In the genomic region with DNA sequence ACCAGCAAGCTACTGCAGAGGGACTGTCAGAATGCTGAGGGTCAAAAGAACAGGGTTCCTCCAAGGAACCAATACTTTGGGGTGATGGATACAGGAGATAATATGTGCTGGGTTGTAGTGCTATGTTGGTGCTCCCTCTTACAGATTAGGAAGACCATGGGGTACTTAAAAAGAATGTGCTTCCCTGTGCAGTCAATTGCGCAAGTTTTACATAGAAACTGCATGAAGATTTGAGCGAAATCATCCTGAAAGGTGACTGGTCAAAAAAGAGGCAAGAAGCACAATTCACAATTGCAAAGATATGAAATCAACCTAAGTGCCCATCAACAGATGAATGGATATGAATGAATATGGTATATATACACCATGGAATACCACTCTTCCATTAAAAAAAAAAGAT, we compare ENCODE assay signal across 29 cellular contexts. TPM values are rescaled to one million over a fixed set of nuclear protein-coding genes. Genes with fewer than 3 reads are reported as not detected.
DNase-seq lines count a peak whose midpoint lies in the region; ATAC-seq, FAIRE-seq and TF ChIP-seq lines count a peak whose summit lies in the region.
"Had no signal": no experiment of that assay in that cellular context is flagged by ENCODE, and none has a peak within 500 bp of the region (broad histone marks: within the 10 kb centered on the region; RNA-seq: fewer than 3 reads in every experiment).

No MANE protein-coding gene starts in this region.

- TF ChIP-seq CTCF in HepG2 (CRISPR knock-in tag; IDR thresholded peaks at IDR 0.05) (no peak), right lobe of liver (IDR thresholded peaks at IDR 0.05) (no peak), osteocyte (IDR thresholded peaks at IDR 0.05) (no peak)

- TF ChIP-seq RAD21 in HepG2 (CRISPR knock-in tag; IDR thresholded peaks at IDR 0.05), result no peak
- TF ChIP-seq RAD21 in Ishikawa (IDR thresholded peaks at IDR 0.05; ENCODE audit: low read depth), result no peak

- H3K4me3 ChIP-seq in HepG2 (replicated peaks in 1 of 3; ENCODE audit: insufficient read depth in 1 of 3, low read depth in 2 of 3, low read length in 3 of 3), result no peak overlapping the region
- H3K4me3 ChIP-seq in right lobe of liver, result no peak overlapping the region
- H3K4me3 ChIP-seq: BLaER1 had no signal

- peaks cover 27% of the 10 kb centered on the region for H3K27me3 Mint-ChIP-seq in osteocyte (ENCODE audit: unreplicated experiment)
- H3K27me3 Mint-ChIP-seq in T-helper 17 cell, result peaks cover 67% of the 10 kb centered on the region

- in situ Hi-C loops in HepG2 (cut with HindIII; ENCODE audit: extremely low pct_ligation_motif_present, low pct_unique_long_range_greater_than_20kb), result no loop called here

- H3K4me1 ChIP-seq in HepG2 (ENCODE audit: insufficient read depth, low read length) (no peaks in the 10 kb centered on the region), right lobe of liver (no peaks in the 10 kb centered on the region)
- H3K4me1 ChIP-seq: BE2C, BLaER1 had no signal

- no peaks in the 10 kb centered on the region for H4K20me1 ChIP-seq in HepG2 (ENCODE audit: insufficient read depth, low read length)
- H4K20me1 ChIP-seq: BLaER1 had no signal

- H3K36me3 Mint-ChIP-seq in osteocyte (ENCODE audit: unreplicated experiment) (no peaks in the 10 kb centered on the region), T-helper 17 cell (ENCODE audit: low read depth) (no peaks in the 10 kb centered on the region)
- H3K36me3 Mint-ChIP-seq: CD14-positive monocyte; CD4-positive, alpha-beta memory T cell; CD4-positive, CD25-positive, alpha-beta regulatory T cell had no signal

- no peak overlapping the region for H3K4me3 Mint-ChIP-seq in osteocyte (ENCODE audit: unreplicated experiment)
- no peak overlapping the region for H3K4me3 Mint-ChIP-seq in T-helper 17 cell
- H3K4me3 Mint-ChIP-seq: CD14-positive monocyte; CD4-positive, alpha-beta memory T cell; CD4-positive, CD25-positive, alpha-beta regulatory T cell; CD8-positive, alpha-beta memory T cell had no signal

- DNase-seq in HepG2 (ENCODE audit: low spot score), result no peak
- no peak for DNase-seq in right lobe of liver
- DNase-seq in osteocyte (ENCODE audit: extremely low spot score, unreplicated experiment), result peak; percentile 23
- DNase-seq in T-helper 17 cell, result no peak
- DNase-seq: 8988T; ACHN; BE2C; C1 segment of cervical spinal cord; CD4-positive, alpha-beta memory T cell; CD4-positive, CD25-positive, alpha-beta regulatory T cell; CD8-positive, alpha-beta memory T cell; COR-L47; DMS 273 treated with DMSO at 0.1 percent for 48 hours; DMS153; DMS53; DMS79; DND-41; EL; GF-D8 had no signal

- TF ChIP-seq EP300 in HepG2 (IDR thresholded peaks at IDR 0.05; ENCODE audit: low read depth in 2 of 2, low read length in 2 of 2) (no peak), HepG2 (CRISPR knock-in tag; IDR thresholded peaks at IDR 0.05; ENCODE audit: borderline replicate concordance) (no peak), Ishikawa (IDR thresholded peaks at IDR 0.05; ENCODE audit: borderline replicate concordance) (no peak)

- H3K27ac Mint-ChIP-seq in osteocyte (ENCODE audit: unreplicated experiment), result no peak overlapping the region
- no peak overlapping the region for H3K27ac Mint-ChIP-seq in T-helper 17 cell
- H3K27ac Mint-ChIP-seq: CD14-positive monocyte; CD4-positive, alpha-beta memory T cell; CD4-positive, CD25-positive, alpha-beta regulatory T cell; CD8-positive, alpha-beta memory T cell had no signal

- H3K27ac ChIP-seq in HepG2 (ENCODE audit: extremely low read length, insufficient read depth, low read length) (no peak overlapping the region), right lobe of liver (no peak overlapping the region)
- H3K27ac ChIP-seq: BLaER1 had no signal

- H3K36me3 ChIP-seq in HepG2 (replicated peaks in 1 of 2; ENCODE audit: control insufficient read depth in 1 of 2, insufficient read depth in 2 of 2, low read length in 2 of 2) (no peaks in the 10 kb centered on the region), right lobe of liver (no peaks in the 10 kb centered on the region)
- H3K36me3 ChIP-seq: BE2C, BLaER1 had no signal

- intact Hi-C loops in HepG2 (cut with micrococcal nuclease; ENCODE audit: unreplicated experiment) (no loop called here), right lobe of liver (cut with DNase I) (no loop called here)

- H3K27me3 ChIP-seq in HepG2 (ENCODE audit: control insufficient read depth in 1 of 2, insufficient read depth in 2 of 2, low read length in 2 of 2) (peaks cover 0 to 1% of the 10 kb centered on the region in 2 experiments; a peak in 2 of 5 replicates), right lobe of liver (no peaks in the 10 kb centered on the region)
- H3K27me3 ChIP-seq: BLaER1 had no signal

- WGBS in HepG2 (ENCODE audit: low lambda C conversion rate), result 95% methylated on average over 2 of the region's 2 CpGs
- 79% methylated on average over 2 of the region's 2 CpGs for WGBS in right lobe of liver (ENCODE audit: insufficient coverage, low coverage, low lambda C conversion rate, missing lambda C conversion rate)

- CTCF ChIA-PET in HepG2 (lab: Yijun Ruan, JAX; ENCODE audit: low intra/inter-chr PET ratio, low total read pairs), result no interaction called here

- ATAC-seq in HepG2 (no peak), right lobe of liver (no peak), T-helper 17 cell (no peak), GM21360 (IDR thresholded peaks at IDR 0.05; ENCODE audit: unreplicated experiment) (no peak)

- H3K4me1 Mint-ChIP-seq in osteocyte (ENCODE audit: unreplicated experiment) (peaks cover 1% of the 10 kb centered on the region), T-helper 17 cell (no peaks in the 10 kb centered on the region)
- H3K4me1 Mint-ChIP-seq: CD14-positive monocyte; CD4-positive, CD25-positive, alpha-beta regulatory T cell; CD8-positive, alpha-beta memory T cell had no signal

- TF ChIP-seq POLR2A in HepG2 (IDR thresholded peaks at IDR 0.05; ENCODE audit: insufficient read depth in 1 of 2, low read depth in 2 of 2, low read length in 2 of 2), result no peak
- TF ChIP-seq POLR2A in right lobe of liver (IDR thresholded peaks at IDR 0.05), result no peak

- no peak for FAIRE-seq in HepG2 (lab: Jason Lieb, UNC)
- FAIRE-seq: A204.1, G401.6, GM12891, GM19239 had no signal

- H3K9me3 ChIP-seq in HepG2 (ENCODE audit: low read length), result no peaks in the 10 kb centered on the region
- no peaks in the 10 kb centered on the region for H3K9me3 ChIP-seq in right lobe of liver
- no peaks in the 10 kb centered on the region for H3K9me3 ChIP-seq in T-helper 17 cell (ENCODE audit: control insufficient read depth, low read length, poor library complexity, severe bottlenecking)
- H3K9me3 ChIP-seq: BE2C, BLaER1 had no signal

- no peak overlapping the region for H2AFZ ChIP-seq in HepG2 (ENCODE audit: low read length)

- no peaks in the 10 kb centered on the region for H3K9me3 Mint-ChIP-seq in osteocyte (ENCODE audit: unreplicated experiment)
- H3K9me3 Mint-ChIP-seq: CD4-positive, alpha-beta memory T cell had no signal

- H3K79me2 ChIP-seq in HepG2 (ENCODE audit: insufficient read depth, low read length), result no peaks in the 10 kb centered on the region

- no TSS peak for BruUV-seq in HepG2 (replicated peaks; lab: Mats Ljungman, UMichigan)

- H3K9ac ChIP-seq in HepG2 (ENCODE audit: insufficient read depth, low read depth, low read length), result no peak overlapping the region
- H3K9ac ChIP-seq: BLaER1 had no signal

- no peak overlapping the region for H3K4me2 ChIP-seq in HepG2 (ENCODE audit: low read depth, low read length)
- H3K4me2 ChIP-seq: BLaER1 had no signal

- POLR2A ChIA-PET in HepG2 (lab: Yijun Ruan, JAX), result no interaction called here

RNA-seq across cellular contexts. Expression of a gene that starts 33.9 kb away (rescaled TPM):
- total RNA-seq in HepG2 (2016; rRNA removed; fragmentation: Illumina TruSeq; extraction: Trizol) (not detected in 2 replicates), right lobe of liver (not detected), osteocyte (not detected in 2 replicates), T-helper 17 cell (not detected)
- not detected in 2 replicates for total RNA-seq in HepG2 (2016; cell fraction: cytosol; rRNA removed; fragmentation: Illumina TruSeq; extraction: Trizol; ENCODE audit: low read depth)
- not detected in 2 replicates for total RNA-seq in HepG2 (2016; cell fraction: insoluble cytoplasmic fraction; rRNA removed; fragmentation: Illumina TruSeq; extraction: Trizol)
- not detected in 2 replicates for total RNA-seq in HepG2 (2016; cell fraction: membrane; rRNA removed; fragmentation: Illumina TruSeq; extraction: Trizol)
- not detected in 2 replicates for total RNA-seq in HepG2 (2016; cell fraction: nucleus; rRNA removed; fragmentation: Illumina TruSeq; extraction: Trizol)
- not detected in 2 replicates for polyA plus RNA-seq in HepG2 (2011; rRNA removed)
- not detected in 2 replicates for polyA plus RNA-seq in HepG2 (2011; cell fraction: cytosol; rRNA removed)
- not detected in 2 replicates for polyA plus RNA-seq in HepG2 (2011; cell fraction: nucleus; rRNA removed)
- polyA plus RNA-seq in HepG2 (2012), result not detected in 2 replicates
- polyA plus RNA-seq in HepG2 (2016; cell fraction: cytosol; fragmentation: Illumina TruSeq; extraction: Trizol; ENCODE audit: low read depth), result not detected in 2 replicates
- polyA plus RNA-seq in HepG2 (2016; cell fraction: insoluble cytoplasmic fraction; fragmentation: Illumina TruSeq; extraction: Trizol; ENCODE audit: low read depth), result not detected in 2 replicates
- not detected in 2 replicates for polyA plus RNA-seq in HepG2 (2016; cell fraction: membrane; fragmentation: Illumina TruSeq; extraction: Trizol; ENCODE audit: low read depth)
- polyA plus RNA-seq in HepG2 (2016; cell fraction: nucleus; fragmentation: Illumina TruSeq; extraction: Trizol; ENCODE audit: insufficient read depth, low read depth), result not detected in 2 replicates
- polyA minus RNA-seq in HepG2 (2011; rRNA and poly(A)+ RNA removed; ENCODE audit: low replicate concordance), result not detected in 2 replicates
- not detected in 2 replicates for polyA minus RNA-seq in HepG2 (2011; cell fraction: cytosol; rRNA and poly(A)+ RNA removed)
- not detected in 2 replicates for polyA minus RNA-seq in HepG2 (2011; cell fraction: nucleus; rRNA and poly(A)+ RNA removed)
- total RNA-seq: CD4-positive, alpha-beta memory T cell; CD4-positive, CD25-positive, alpha-beta regulatory T cell; CD8-positive, alpha-beta memory T cell; Daoy had no signal
- polyA plus RNA-seq: AG04450; CD14-positive monocyte; CD4-positive, alpha-beta memory T cell; CD4-positive, CD25-positive, alpha-beta regulatory T cell; CD8-positive, alpha-beta memory T cell had no signal

RNA-seq across cellular contexts. Expression of a gene that starts 37.4 kb away (rescaled TPM):
- 26.3 and 35.8 TPM in 2 replicates for total RNA-seq in HepG2 (2016; rRNA removed; fragmentation: Illumina TruSeq; extraction: Trizol)
- total RNA-seq in HepG2 (2016; cell fraction: cytosol; rRNA removed; fragmentation: Illumina TruSeq; extraction: Trizol; ENCODE audit: low read depth), result 1.2 and 1.9 TPM in 2 replicates
- total RNA-seq in HepG2 (2016; cell fraction: insoluble cytoplasmic fraction; rRNA removed; fragmentation: Illumina TruSeq; extraction: Trizol), result 26.7 and 36.1 TPM in 2 replicates
- total RNA-seq in HepG2 (2016; cell fraction: membrane; rRNA removed; fragmentation: Illumina TruSeq; extraction: Trizol), result 10.2 and 11.6 TPM in 2 replicates
- total RNA-seq in HepG2 (2016; cell fraction: nucleus; rRNA removed; fragmentation: Illumina TruSeq; extraction: Trizol), result 13.7 and 14.6 TPM in 2 replicates
- polyA plus RNA-seq in HepG2 (2011; rRNA removed), result 13.3 and 14.7 TPM in 2 replicates
- polyA plus RNA-seq in HepG2 (2011; cell fraction: cytosol; rRNA removed), result 6.8 and 10.1 TPM in 2 replicates
- 5.6 and 8.7 TPM in 2 replicates for polyA plus RNA-seq in HepG2 (2011; cell fraction: nucleus; rRNA removed)
- 19.2 and 21.4 TPM in 2 replicates for polyA plus RNA-seq in HepG2 (2012)
- polyA plus RNA-seq in HepG2 (2016; cell fraction: cytosol; fragmentation: Illumina TruSeq; extraction: Trizol; ENCODE audit: low read depth), result 0.95 and 1.1 TPM in 2 replicates
- polyA plus RNA-seq in HepG2 (2016; cell fraction: insoluble cytoplasmic fraction; fragmentation: Illumina TruSeq; extraction: Trizol; ENCODE audit: low read depth), result 31.6 and 33.7 TPM in 2 replicates
- 4.2 and 4.9 TPM in 2 replicates for polyA plus RNA-seq in HepG2 (2016; cell fraction: membrane; fragmentation: Illumina TruSeq; extraction: Trizol; ENCODE audit: low read depth)
- polyA plus RNA-seq in HepG2 (2016; cell fraction: nucleus; fragmentation: Illumina TruSeq; extraction: Trizol; ENCODE audit: insufficient read depth, low read depth), result 21.5 and 22.6 TPM in 2 replicates
- polyA minus RNA-seq in HepG2 (2011; rRNA and poly(A)+ RNA removed; ENCODE audit: low replicate concordance), result 9.4 and 13.5 TPM in 2 replicates
- polyA minus RNA-seq in HepG2 (2011; cell fraction: cytosol; rRNA and poly(A)+ RNA removed), result 13.7 and 14.9 TPM in 2 replicates
- 9.9 and 14.4 TPM in 2 replicates for polyA minus RNA-seq in HepG2 (2011; cell fraction: nucleus; rRNA and poly(A)+ RNA removed)
- 1 to 10 TPM; 2.4 to 6.1 (median 4.5) TPM for total RNA-seq in right lobe of liver
- total RNA-seq in osteocyte, result 7.9 and 9.2 TPM in 2 replicates
- 1 to 10 TPM; 4.2 to 5.5 TPM for total RNA-seq in T-helper 17 cell
